ENCODE assay signal across 8 cellular contexts in the genomic region with DNA sequence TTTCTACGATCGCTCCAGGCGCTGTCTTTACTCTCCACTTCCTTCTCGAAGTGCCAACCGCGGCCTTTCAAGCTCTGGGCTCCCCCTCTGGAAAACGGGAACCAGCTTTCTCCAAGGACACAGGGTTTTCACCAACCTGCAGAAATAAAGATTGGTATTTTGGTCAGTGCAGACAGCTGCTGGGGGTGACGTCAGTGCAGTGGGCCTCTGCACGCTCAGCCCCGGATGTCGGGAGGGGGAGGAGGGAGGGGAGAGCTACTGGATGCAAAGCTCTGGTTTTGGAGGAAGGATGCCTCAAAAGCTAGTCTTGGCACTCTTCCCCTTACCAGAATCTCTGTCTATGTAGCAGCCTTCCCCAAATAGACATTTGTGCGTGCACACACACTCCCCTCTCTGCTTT. TPM values are rescaled to one million over a fixed set of nuclear protein-coding genes. Genes with fewer than 3 reads are reported as not detected.
DNase-seq lines count a peak whose midpoint lies in the region; ATAC-seq and TF ChIP-seq lines count a peak whose summit lies in the region.

No MANE protein-coding gene starts in this region.

- peak overlapping the region; percentile 10 for H3K4me3 ChIP-seq in GM12865 (ENCODE audit: low read depth, low read length)

- peak; percentile 76 for ATAC-seq in HG02763 (IDR thresholded peaks at IDR 0.05; ENCODE audit: unreplicated experiment)

- no peak for TF ChIP-seq CTCF in GM12865 (IDR thresholded peaks at IDR 0.05; ENCODE audit: insufficient read depth, low read depth, low read length, missing control alignments)

- DNase-seq in A172 (ENCODE audit: low spot score) (peak; percentile 48), GM12865 (ENCODE audit: low read depth) (peak; percentile 78), NCI-H510A treated with DMSO at 0.1 percent for 48 hours (lab: John Stamatoyannopoulos, UW) (peak; percentile 88), myocyte (ENCODE audit: low read depth) (peak; percentile 82), HK-2 (ENCODE audit: unreplicated experiment) (no peak), HuH-7.5 (ENCODE audit: low spot score) (no peak)

- H3K27ac ChIP-seq in angular gyrus (ENCODE audit: low read depth, low read length): peak overlapping the region; percentile 59

RNA-seq across cellular contexts. Expression of a gene that starts 19.9 kb away (rescaled TPM):
- 0.55 and 0.86 TPM in 2 replicates for total RNA-seq in A172 (2014; rRNA removed; shearing (Covaris generic))
- not detected in 2 replicates for total RNA-seq in myocyte
- polyA plus RNA-seq in myocyte (2012): 0.26 TPM

RNA-seq across cellular contexts. Expression of a gene that starts 49.4 kb away (rescaled TPM):
- 15.4 and 16.8 TPM in 2 replicates for total RNA-seq in A172 (2014; rRNA removed; shearing (Covaris generic))
- total RNA-seq in myocyte: 16.4 and 17.6 TPM in 2 replicates
- polyA plus RNA-seq in myocyte (2012): 14.6 TPM

Comparison
In these comparisons a context has a peak if more than half of its experiments do, and no peak if none do; other contexts are left out.
1. DNase-seq: peak in A172 (single experiment), GM12865 (single experiment), NCI-H510A treated with DMSO at 0.1 percent for 48 hours (single experiment) and myocyte (single experiment); none in HK-2 (single experiment) and HuH-7.5 (single experiment).